In genomic region chr21:43608664-43609063, GRCh38 we compare ENCODE assay signal across 18 cellular contexts. TPM values are rescaled to one million over a fixed set of nuclear protein-coding genes. Genes with fewer than 3 reads are reported as not detected.
DNase-seq lines count a peak whose midpoint lies in the region; ATAC-seq, FAIRE-seq and TF ChIP-seq lines count a peak whose summit lies in the region.
"Had no signal": no experiment of that assay in that cellular context is flagged by ENCODE, and none has a peak within 500 bp of the region (broad histone marks: within the 10 kb centered on the region; RNA-seq: fewer than 3 reads in every experiment).

No MANE protein-coding gene starts in this region.

- H4K5ac ChIP-seq in IMR-90 (ENCODE audit: low read depth, low read length) = no peak overlapping the region

- dilution Hi-C loops in IMR-90 (cut with HindIII; ENCODE audit: low sequenced_read_pairs, unreplicated experiment) = no loop called here

- TF ChIP-seq RAD21 in A549 (conservative IDR thresholded peaks at IDR 0.05 in 1 of 2, IDR thresholded peaks at IDR 0.05 in 1 of 2) (no peak), IMR-90 (IDR thresholded peaks at IDR 0.05; ENCODE audit: low read length) (no peak)

- ATAC-seq in A549 = no peak
- no peak for ATAC-seq in IMR-90 (ENCODE audit: low read depth)
- no peak for ATAC-seq in naive thymus-derived CD8-positive, alpha-beta T cell
- no peak for ATAC-seq in GM19023 (IDR thresholded peaks at IDR 0.05; ENCODE audit: unreplicated experiment)

- peaks cover 0 to 9% of the 10 kb centered on the region in 2 experiments; a peak in 1 of 4 replicates for H3K79me1 ChIP-seq in IMR-90 (ENCODE audit: low read depth in 1 of 2, low read length in 2 of 2)

- DNase-seq in A549 (ENCODE audit: low read depth in 1 of 2, low spot score in 1 of 2) (no peak), IMR-90 (no peak), chondrocyte (ENCODE audit: low spot score) (no peak), osteoblast (ENCODE audit: insufficient read length, low spot score, missing footprints) (no peak), SJCRH30 (no peak)
- DNase-seq in stimulated activated CD4-positive, alpha-beta T cell treated with anti-CD3 and anti-CD28 coated beads, Interleukin-2, amount 100 ng/mL, for 24 hours = no peak
- DNase-seq in naive thymus-derived CD8-positive, alpha-beta T cell = no peak
- DNase-seq: DMS153, H7, Karpas-422, MG63, NCI-H1092, NCI-H146, NCI-H2081 treated with DMSO at 0.1 percent for 48 hours, NCI-H524, SHP77 had no signal

- no peak overlapping the region for H3K4me3 Mint-ChIP-seq in chondrocyte (ENCODE audit: unreplicated experiment)
- no peak overlapping the region for H3K4me3 Mint-ChIP-seq in naive thymus-derived CD8-positive, alpha-beta T cell

- CTCF ChIA-PET in A549 (lab: Yijun Ruan, JAX) = no interaction called here
- CTCF ChIA-PET in IMR-90 (lab: Yijun Ruan, JAX) = no interaction called here

- peak overlapping the region; percentile 39; the same call in 1 of the 2 replicates for H3K18ac ChIP-seq in IMR-90 (ENCODE audit: low read depth, low read length)

- POLR2A ChIA-PET in A549 (lab: Yijun Ruan, JAX) (no interaction called here), IMR-90 (lab: Charles Lee; ENCODE audit: unreplicated experiment) (no interaction called here)
- POLR2A ChIA-PET in naive thymus-derived CD8-positive, alpha-beta T cell (lab: Charles Lee) = no interaction called here

- no TSS peak for BruUV-seq in IMR-90 (replicated peaks; lab: Mats Ljungman, UMichigan)

- no peak overlapping the region for H2AK9ac ChIP-seq in IMR-90 (replicated peaks; ENCODE audit: low read depth, low read length, poor library complexity)

- H3K4me3 ChIP-seq in A549 = no peak overlapping the region
- H3K4me3 ChIP-seq in IMR-90 (ENCODE audit: insufficient read depth, low read depth, low read length) = no peak overlapping the region
- no peak overlapping the region for H3K4me3 ChIP-seq in osteoblast (ENCODE audit: insufficient read depth, low read length)
- H3K4me3 ChIP-seq in SJCRH30 = no peak overlapping the region
- H3K4me3 ChIP-seq: MG63 had no signal

- H2BK20ac ChIP-seq in IMR-90 (ENCODE audit: low read depth, low read length) = peak overlapping the region; percentile 40

- peak overlapping the region; percentile 67 for H3K4me2 ChIP-seq in A549
- no peak overlapping the region for H3K4me2 ChIP-seq in IMR-90 (ENCODE audit: low read depth, low read length)
- H3K4me2 ChIP-seq in osteoblast (ENCODE audit: insufficient read depth, low read length) = peak overlapping the region; percentile 4

- WGBS in A549 (ENCODE audit: missing lambda C conversion rate) = 80% methylated on average over 2 of the region's 2 CpGs
- WGBS in IMR-90 (ENCODE audit: extremely low coverage in 2 of 2, insufficient read length in 1 of 2), 2 experiments = no CpG with 5 or more reads among the region's 2 CpGs

- no peak overlapping the region for H3K56ac ChIP-seq in IMR-90 (ENCODE audit: extremely low read depth, insufficient read depth, low read length)

- TF ChIP-seq EP300 in A549 (IDR thresholded peaks at IDR 0.05) = no peak

- no peaks in the 10 kb centered on the region for H3K79me2 ChIP-seq in osteoblast (ENCODE audit: insufficient read depth, low read length)

- H2AFZ ChIP-seq in IMR-90 (replicated peaks; ENCODE audit: low read length, poor library complexity) = no peak overlapping the region
- no peak overlapping the region for H2AFZ ChIP-seq in osteoblast (ENCODE audit: low read length)

- H3K27ac ChIP-seq in A549 (peak overlapping the region; percentile 92), IMR-90 (ENCODE audit: insufficient read depth, low read length) (no peak overlapping the region), osteoblast (ENCODE audit: low read depth, low read length) (peak overlapping the region; percentile 34), SJCRH30 (no peak overlapping the region)
- H3K27ac ChIP-seq: C4-2B had no signal

- H3K4me1 Mint-ChIP-seq in chondrocyte (ENCODE audit: low read depth) = peaks cover 61% of the 10 kb centered on the region
- peaks cover 0 to 5% (median 0%) of the 10 kb centered on the region in 4 donors for H3K4me1 Mint-ChIP-seq in naive thymus-derived CD8-positive, alpha-beta T cell

- TF ChIP-seq POLR2A in A549 (IDR thresholded peaks at IDR 0.05; ENCODE audit: low read length) (no peak), IMR-90 (IDR thresholded peaks at IDR 0.05; ENCODE audit: low read depth, low read length) (no peak)

- H3K9me3 ChIP-seq in A549 (peaks cover 3% of the 10 kb centered on the region; the same call in 1 of the 3 replicates), IMR-90 (ENCODE audit: control insufficient read depth, insufficient read depth, low read length) (no peaks in the 10 kb centered on the region), osteoblast (ENCODE audit: low read depth, low read length) (no peaks in the 10 kb centered on the region), SJCRH30 (replicated peaks) (no peaks in the 10 kb centered on the region)
- H3K9me3 ChIP-seq: MG63 had no signal

- peaks cover 67% of the 10 kb centered on the region for H3K4me1 ChIP-seq in A549
- peaks cover 26% of the 10 kb centered on the region for H3K4me1 ChIP-seq in IMR-90 (ENCODE audit: control insufficient read depth, insufficient read depth, low read length)
- H3K4me1 ChIP-seq in osteoblast (ENCODE audit: insufficient read depth, low read length) = peaks cover 35% of the 10 kb centered on the region
- H3K4me1 ChIP-seq in SJCRH30 = peaks cover 55% of the 10 kb centered on the region

- no peak overlapping the region for H3K14ac ChIP-seq in IMR-90 (replicated peaks; ENCODE audit: low read depth, low read length)

- H4K8ac ChIP-seq in IMR-90 (ENCODE audit: low read depth in 2 of 2, low read length in 2 of 2) = no peak overlapping the region

- no peak overlapping the region for H2BK5ac ChIP-seq in IMR-90 (ENCODE audit: low read depth, low read length, poor library complexity, severe bottlenecking)

- H3K27ac Mint-ChIP-seq in chondrocyte (ENCODE audit: unreplicated experiment) = peak overlapping the region; percentile 86
- peak overlapping the region in 1 of 10 donors; percentile 28 for H3K27ac Mint-ChIP-seq in naive thymus-derived CD8-positive, alpha-beta T cell

- no peak overlapping the region for H4K91ac ChIP-seq in IMR-90 (ENCODE audit: insufficient read depth, low read depth, low read length)

- H3K27me3 ChIP-seq in IMR-90 (ENCODE audit: control insufficient read depth, insufficient read depth, low read length) (no peaks in the 10 kb centered on the region), osteoblast (ENCODE audit: insufficient read depth, low read length) (no peaks in the 10 kb centered on the region), SJCRH30 (no peaks in the 10 kb centered on the region)
- H3K27me3 ChIP-seq: MG63 had no signal

- no peak overlapping the region for H3K4ac ChIP-seq in IMR-90 (ENCODE audit: low read depth, low read length)

- H3K36me3 ChIP-seq in IMR-90 (ENCODE audit: control insufficient read depth, insufficient read depth, low read length) (no peaks in the 10 kb centered on the region), osteoblast (ENCODE audit: insufficient read depth, low read length) (no peaks in the 10 kb centered on the region), SJCRH30 (no peaks in the 10 kb centered on the region)
- H3K36me3 ChIP-seq: MG63 had no signal

- H3K9me3 Mint-ChIP-seq in chondrocyte (ENCODE audit: low read depth) = peaks cover 11% of the 10 kb centered on the region
- H3K9me3 Mint-ChIP-seq in naive thymus-derived CD8-positive, alpha-beta T cell = no peaks in the 10 kb centered on the region

- no peaks in the 10 kb centered on the region for H3K27me3 Mint-ChIP-seq in chondrocyte (ENCODE audit: low read depth)
- no peaks in the 10 kb centered on the region for H3K27me3 Mint-ChIP-seq in naive thymus-derived CD8-positive, alpha-beta T cell

- intact Hi-C loops in IMR-90 (cut with micrococcal nuclease) = no loop called here

- no peak overlapping the region; the same call in 1 of the 2 replicates for H2BK120ac ChIP-seq in IMR-90 (ENCODE audit: low read depth, low read length)

- TF ChIP-seq CTCF in A549 (IDR thresholded peaks at IDR 0.05) (no peak), IMR-90 (conservative IDR thresholded peaks at IDR 0.05; ENCODE audit: low read depth, low read length) (no peak), chondrocyte (IDR thresholded peaks at IDR 0.05) (no peak), osteoblast (IDR thresholded peaks at IDR 0.05; ENCODE audit: extremely low read depth, low read depth, low read length) (no peak)

- no peak overlapping the region for H2BK15ac ChIP-seq in IMR-90 (ENCODE audit: low read depth, low read length)

- H3K23ac ChIP-seq in IMR-90 (ENCODE audit: low read depth, low read length) = no peak overlapping the region

- H3K9ac ChIP-seq in IMR-90 (ENCODE audit: low read depth, low read length) = no peak overlapping the region

- H2AK5ac ChIP-seq in IMR-90 (ENCODE audit: low read depth, low read length) = no peak overlapping the region

- peaks cover 31% of the 10 kb centered on the region for H3K9me1 ChIP-seq in IMR-90 (ENCODE audit: insufficient read depth, low read length)

- peaks cover 7% of the 10 kb centered on the region for H3K36me3 Mint-ChIP-seq in chondrocyte (ENCODE audit: low read depth)
- no peaks in the 10 kb centered on the region for H3K36me3 Mint-ChIP-seq in naive thymus-derived CD8-positive, alpha-beta T cell

- H4K20me1 ChIP-seq in IMR-90 (ENCODE audit: insufficient read depth, low read length) = peaks cover 2% of the 10 kb centered on the region; the same call in 1 of the 2 replicates
- H4K20me1 ChIP-seq in osteoblast (ENCODE audit: insufficient read depth, low read length) = no peaks in the 10 kb centered on the region

- no peak for FAIRE-seq in A549 (lab: Jason Lieb, UNC)

- in situ Hi-C loops in IMR-90 (cut with MboI; ENCODE audit: low sequenced_read_pairs) = loop anchor here (5.0 kb wide), 1 partner anchor 34 kb away; no protein-coding TSS in a partner anchor

RNA-seq across cellular contexts. Expression of gene HSF2BP, which starts 50.6 kb away (rescaled TPM):
- polyA plus RNA-seq in A549 (2011; rRNA removed) (2.7 and 3.1 TPM in 2 replicates), A549 (2017; fragmentation: RNase III; extraction: RNeasy Plus Mini Kit Qiagen cat#74134 plus additional on column Dnase treatment) (1.7 to 2.3 TPM (median 1.7 TPM) in 3 replicates), IMR-90 (2012; rRNA removed) (0.63 and 0.87 TPM in 2 replicates)
- 1.5 and 1.6 TPM in 2 replicates for polyA plus RNA-seq in A549 (2012; cell fraction: cytosol; rRNA removed)
- polyA plus RNA-seq in A549 (2012; cell fraction: nucleus; rRNA removed) = 0.82 and 1.1 TPM in 2 replicates
- polyA minus RNA-seq in A549 (2011; rRNA and poly(A)+ RNA removed) = 2.0 and 2.1 TPM in 2 replicates
- total RNA-seq in IMR-90 (2012; rRNA removed) (0.83 and 0.90 TPM in 2 replicates), chondrocyte (3.5 to 5.0 TPM (median 4.0 TPM) in 3 replicates), osteoblast (1.8 and 2.1 TPM in 2 replicates)
- 0.54 and 0.87 TPM in 2 replicates for polyA plus RNA-seq in IMR-90 (2012; cell fraction: cytosol; rRNA removed)
- 0.42 and 0.91 TPM in 2 replicates for polyA plus RNA-seq in IMR-90 (2012; cell fraction: nucleus; rRNA removed; ENCODE audit: low replicate concordance)
- under 1 TPM; 0.66 to 0.68 TPM for total RNA-seq in naive thymus-derived CD8-positive, alpha-beta T cell
- under 1 TPM; 0.22 to 0.64 (median 0.29) TPM for polyA plus RNA-seq in naive thymus-derived CD8-positive, alpha-beta T cell
- 2.0 and 2.1 TPM in 2 replicates for total RNA-seq in SJCRH30 (2014; rRNA removed; shearing (Covaris generic))

RNA-seq across cellular contexts. Expression of gene RRP1B, which starts 50.7 kb away (rescaled TPM):
- polyA plus RNA-seq in A549 (2011; rRNA removed) (25.4 and 32.5 TPM in 2 replicates), A549 (2017; fragmentation: RNase III; extraction: RNeasy Plus Mini Kit Qiagen cat#74134 plus additional on column Dnase treatment) (31.4 to 32.5 TPM (median 32.4 TPM) in 3 replicates), IMR-90 (2012; rRNA removed) (11.1 and 11.7 TPM in 2 replicates)
- polyA plus RNA-seq in A549 (2012; cell fraction: cytosol; rRNA removed) = 14.6 and 17.7 TPM in 2 replicates
- 20.2 and 22.5 TPM in 2 replicates for polyA plus RNA-seq in A549 (2012; cell fraction: nucleus; rRNA removed)
- 23.1 and 26.2 TPM in 2 replicates for polyA minus RNA-seq in A549 (2011; rRNA and poly(A)+ RNA removed)
- total RNA-seq in IMR-90 (2012; rRNA removed) (16.1 and 21.4 TPM in 2 replicates), chondrocyte (24.5 to 29.0 TPM (median 24.8 TPM) in 3 replicates), osteoblast (17.4 TPM in 2 replicates)
- polyA plus RNA-seq in IMR-90 (2012; cell fraction: cytosol; rRNA removed) = 6.4 and 7.0 TPM in 2 replicates
- 9.0 and 10.9 TPM in 2 replicates for polyA plus RNA-seq in IMR-90 (2012; cell fraction: nucleus; rRNA removed; ENCODE audit: low replicate concordance)
- 10 to 100 TPM; 39.6 to 39.9 TPM for total RNA-seq in naive thymus-derived CD8-positive, alpha-beta T cell
- polyA plus RNA-seq in naive thymus-derived CD8-positive, alpha-beta T cell = 10 to 100 TPM; 29.0 to 48.4 (median 36.1) TPM
- 80.8 and 82.8 TPM in 2 replicates for total RNA-seq in SJCRH30 (2014; rRNA removed; shearing (Covaris generic))

Comparison
In these comparisons a context has a peak if more than half of its experiments do, and no peak if none do; other contexts are left out.
1. H3K27ac ChIP-seq: peak in A549 (2 of 2) and osteoblast (single experiment); none in IMR-90 (single experiment) and SJCRH30 (single experiment).